Comparison of ENCODE assay signal across 1 cellular context in genomic region chr14:90545966-90546751, GRCh38.
TF ChIP-seq lines count a peak whose summit lies in the region.

No MANE protein-coding gene starts in this region.

TF ChIP-seq in HepG2, 621 proteins besides CTCF, POLR2A, EP300 and RAD21 (continued from another document):
- TF ChIP-seq HMGXB3 (CRISPR knock-in tag; IDR thresholded peaks at IDR 0.05; ENCODE audit: borderline replicate concordance) (no peak), CREM (IDR thresholded peaks at IDR 0.05) (no peak), CREM (CRISPR knock-in tag; IDR thresholded peaks at IDR 0.05) (no peak), ATRX (CRISPR knock-in tag; IDR thresholded peaks at IDR 0.05; ENCODE audit: borderline replicate concordance) (no peak), ZNF263 (CRISPR knock-in tag; IDR thresholded peaks at IDR 0.05) (no peak), HNRNPL (IDR thresholded peaks at IDR 0.05; ENCODE audit: low read depth, low read length) (no peak)
TF ChIP-seq in HepG2: peak in this region for 0.
